Comparison of ENCODE assay signal across 1 cellular context in the genomic region with DNA sequence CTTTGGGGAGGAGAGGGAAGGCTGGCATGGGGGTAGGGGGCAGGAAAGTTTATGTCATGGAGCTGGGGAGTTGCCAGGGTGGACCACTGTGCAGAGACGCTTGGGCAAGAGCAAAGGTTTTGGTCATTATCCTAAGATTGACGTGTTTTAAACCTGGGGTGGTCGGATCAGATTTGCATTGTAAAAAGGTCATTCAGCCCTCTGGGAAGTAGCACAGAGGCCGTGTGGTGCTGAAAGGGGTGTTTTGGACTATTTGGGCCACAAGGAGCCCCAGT.
TF ChIP-seq lines count a peak whose summit lies in the region.

No MANE protein-coding gene starts in this region.

TF ChIP-seq in GM23338, 12 proteins besides CTCF, POLR2A, EP300 and RAD21 (continued from another document):
- TF ChIP-seq, protein P1, sequence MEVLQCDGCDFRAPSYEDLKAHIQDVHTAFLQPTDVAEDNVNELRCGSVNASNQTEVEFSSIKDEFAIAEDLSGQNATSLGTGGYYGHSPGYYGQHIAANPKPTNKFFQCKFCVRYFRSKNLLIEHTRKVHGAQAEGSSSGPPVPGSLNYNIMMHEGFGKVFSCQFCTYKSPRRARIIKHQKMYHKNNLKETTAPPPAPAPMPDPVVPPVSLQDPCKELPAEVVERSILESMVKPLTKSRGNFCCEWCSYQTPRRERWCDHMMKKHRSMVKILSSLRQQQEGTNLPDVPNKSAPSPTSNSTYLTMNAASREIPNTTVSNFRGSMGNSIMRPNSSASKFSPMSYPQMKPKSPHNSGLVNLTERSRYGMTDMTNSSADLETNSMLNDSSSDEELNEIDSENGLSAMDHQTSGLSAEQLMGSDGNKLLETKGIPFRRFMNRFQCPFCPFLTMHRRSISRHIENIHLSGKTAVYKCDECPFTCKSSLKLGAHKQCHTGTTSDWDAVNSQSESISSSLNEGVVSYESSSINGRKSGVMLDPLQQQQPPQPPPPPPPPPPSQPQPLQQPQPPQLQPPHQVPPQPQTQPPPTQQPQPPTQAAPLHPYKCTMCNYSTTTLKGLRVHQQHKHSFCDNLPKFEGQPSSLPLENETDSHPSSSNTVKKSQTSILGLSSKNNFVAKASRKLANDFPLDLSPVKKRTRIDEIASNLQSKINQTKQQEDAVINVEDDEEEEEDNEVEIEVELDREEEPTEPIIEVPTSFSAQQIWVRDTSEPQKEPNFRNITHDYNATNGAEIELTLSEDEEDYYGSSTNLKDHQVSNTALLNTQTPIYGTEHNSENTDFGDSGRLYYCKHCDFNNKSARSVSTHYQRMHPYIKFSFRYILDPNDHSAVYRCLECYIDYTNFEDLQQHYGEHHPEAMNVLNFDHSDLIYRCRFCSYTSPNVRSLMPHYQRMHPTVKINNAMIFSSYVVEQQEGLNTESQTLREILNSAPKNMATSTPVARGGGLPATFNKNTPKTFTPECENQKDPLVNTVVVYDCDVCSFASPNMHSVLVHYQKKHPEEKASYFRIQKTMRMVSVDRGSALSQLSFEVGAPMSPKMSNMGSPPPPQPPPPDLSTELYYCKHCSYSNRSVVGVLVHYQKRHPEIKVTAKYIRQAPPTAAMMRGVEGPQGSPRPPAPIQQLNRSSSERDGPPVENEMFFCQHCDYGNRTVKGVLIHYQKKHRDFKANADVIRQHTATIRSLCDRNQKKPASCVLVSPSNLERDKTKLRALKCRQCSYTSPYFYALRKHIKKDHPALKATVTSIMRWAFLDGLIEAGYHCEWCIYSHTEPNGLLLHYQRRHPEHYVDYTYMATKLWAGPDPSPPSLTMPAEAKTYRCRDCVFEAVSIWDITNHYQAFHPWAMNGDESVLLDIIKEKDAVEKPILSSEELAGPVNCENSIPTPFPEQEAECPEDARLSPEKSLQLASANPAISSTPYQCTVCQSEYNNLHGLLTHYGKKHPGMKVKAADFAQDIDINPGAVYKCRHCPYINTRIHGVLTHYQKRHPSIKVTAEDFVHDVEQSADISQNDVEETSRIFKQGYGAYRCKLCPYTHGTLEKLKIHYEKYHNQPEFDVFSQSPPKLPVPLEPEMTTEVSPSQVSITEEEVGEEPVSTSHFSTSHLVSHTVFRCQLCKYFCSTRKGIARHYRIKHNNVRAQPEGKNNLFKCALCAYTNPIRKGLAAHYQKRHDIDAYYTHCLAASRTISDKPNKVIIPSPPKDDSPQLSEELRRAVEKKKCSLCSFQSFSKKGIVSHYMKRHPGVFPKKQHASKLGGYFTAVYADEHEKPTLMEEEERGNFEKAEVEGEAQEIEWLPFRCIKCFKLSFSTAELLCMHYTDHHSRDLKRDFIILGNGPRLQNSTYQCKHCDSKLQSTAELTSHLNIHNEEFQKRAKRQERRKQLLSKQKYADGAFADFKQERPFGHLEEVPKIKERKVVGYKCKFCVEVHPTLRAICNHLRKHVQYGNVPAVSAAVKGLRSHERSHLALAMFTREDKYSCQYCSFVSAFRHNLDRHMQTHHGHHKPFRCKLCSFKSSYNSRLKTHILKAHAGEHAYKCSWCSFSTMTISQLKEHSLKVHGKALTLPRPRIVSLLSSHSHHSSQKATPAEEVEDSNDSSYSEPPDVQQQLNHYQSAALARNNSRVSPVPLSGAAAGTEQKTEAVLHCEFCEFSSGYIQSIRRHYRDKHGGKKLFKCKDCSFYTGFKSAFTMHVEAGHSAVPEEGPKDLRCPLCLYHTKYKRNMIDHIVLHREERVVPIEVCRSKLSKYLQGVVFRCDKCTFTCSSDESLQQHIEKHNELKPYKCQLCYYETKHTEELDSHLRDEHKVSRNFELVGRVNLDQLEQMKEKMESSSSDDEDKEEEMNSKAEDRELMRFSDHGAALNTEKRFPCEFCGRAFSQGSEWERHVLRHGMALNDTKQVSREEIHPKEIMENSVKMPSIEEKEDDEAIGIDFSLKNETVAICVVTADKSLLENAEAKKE (CRISPR knock-in tag; IDR thresholded peaks at IDR 0.05), result no peak
